Comparison of ENCODE assay signal across 8 cellular contexts in the genomic region with DNA sequence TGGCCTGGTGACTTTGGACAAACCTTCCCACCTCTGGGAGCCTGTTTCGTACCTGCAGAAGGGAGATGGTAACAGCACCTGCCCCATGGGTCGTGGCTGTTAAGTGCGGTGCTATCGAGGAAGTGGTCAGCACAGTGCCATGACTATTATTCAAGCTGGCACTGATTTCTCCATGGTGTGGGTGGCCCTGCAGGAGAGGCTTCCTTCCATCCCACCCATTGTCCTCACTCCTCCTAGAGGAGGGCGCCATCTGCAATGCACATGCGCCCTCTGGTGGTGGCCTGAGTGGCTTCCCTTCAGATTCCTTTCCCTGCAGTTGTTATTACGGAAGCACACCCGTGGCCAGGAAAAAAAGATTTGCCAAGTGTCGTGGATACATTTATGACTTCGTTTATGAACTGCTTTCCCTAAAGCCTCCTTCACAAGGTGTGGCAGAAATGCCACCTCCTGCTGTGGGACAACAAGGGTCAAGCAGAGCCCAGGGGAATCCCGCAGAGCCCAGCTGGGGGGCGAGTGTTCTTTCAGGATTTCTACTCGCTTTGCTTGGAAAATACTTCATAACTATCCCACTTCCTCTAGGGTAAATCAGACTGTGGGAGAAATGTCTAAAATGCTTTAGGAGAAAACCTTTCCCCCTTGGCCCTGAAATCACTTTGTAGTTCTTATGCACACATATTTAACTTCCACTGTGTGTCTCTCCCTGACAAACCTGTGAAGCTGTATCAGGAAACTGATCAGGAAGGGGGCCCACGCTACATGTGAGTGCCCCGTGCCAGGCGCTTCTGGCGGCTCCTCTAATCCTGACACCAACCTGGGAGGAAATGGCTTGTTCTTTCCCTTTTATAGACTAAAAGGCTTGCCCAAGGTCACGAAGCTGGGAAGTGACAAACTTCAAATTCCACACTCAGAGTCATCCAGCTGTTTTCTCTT.
DNase-seq lines count a peak whose midpoint lies in the region; ATAC-seq and TF ChIP-seq lines count a peak whose summit lies in the region.

No MANE protein-coding gene starts in this region.

- TF ChIP-seq CTCF in SU-DHL-6 (IDR thresholded peaks at IDR 0.05; ENCODE audit: insufficient read depth, low read length, poor library complexity, severe bottlenecking) (peak; percentile 100), heart left ventricle (IDR thresholded peaks at IDR 0.05) (peak; percentile 93 to 99 (median 98)), psoas muscle (IDR thresholded peaks at IDR 0.05) (peak; percentile 99)

- no peak overlapping the region for H2AFZ ChIP-seq in SU-DHL-6 (ENCODE audit: low read depth, low read length, severe bottlenecking)

- no peaks in the 10 kb centered on the region for H3K9me3 ChIP-seq in SU-DHL-6 (ENCODE audit: insufficient read depth, low read length)
- H3K9me3 ChIP-seq in adipocyte (ENCODE audit: control insufficient read depth, low read length): no peaks in the 10 kb centered on the region
- no peaks in the 10 kb centered on the region for H3K9me3 ChIP-seq in heart left ventricle
- no peaks in the 10 kb centered on the region for H3K9me3 ChIP-seq in psoas muscle

- no peaks in the 10 kb centered on the region for H3K79me2 ChIP-seq in SU-DHL-6 (ENCODE audit: insufficient read depth, low read length)

- TF ChIP-seq POLR2A in heart left ventricle (IDR thresholded peaks at IDR 0.05): no peak

- H3F3A ChIP-seq in SU-DHL-6 (ENCODE audit: insufficient read depth): peaks cover 24% of the 10 kb centered on the region

- H3K27me3 ChIP-seq in SU-DHL-6 (ENCODE audit: low read length) (no peaks in the 10 kb centered on the region), adipocyte (replicated peaks; ENCODE audit: control insufficient read depth, insufficient read depth, low read length) (no peaks in the 10 kb centered on the region), heart left ventricle (no peaks in the 10 kb centered on the region), psoas muscle (ENCODE audit: insufficient read depth in 3 of 3, low read length in 2 of 3) (no peaks in the 10 kb centered on the region)

- 18 to 24% (median 19%) methylated on average over 18 of the region's 18 CpGs for WGBS in heart left ventricle, 4 donors
- WGBS in psoas muscle, 3 donors: 22 to 31% (median 22%) methylated on average over 18 of the region's 18 CpGs
- WGBS in urinary bladder: 22% methylated on average over 18 of the region's 18 CpGs

- H3K4me1 ChIP-seq in adipocyte (ENCODE audit: control insufficient read depth, insufficient read depth, low read length) (peaks cover 27% of the 10 kb centered on the region), heart left ventricle (peaks cover 0 to 49% (median 30%) of the 10 kb centered on the region in 12 donors), psoas muscle (peaks cover 53% of the 10 kb centered on the region), urinary bladder (ENCODE audit: insufficient read depth) (peaks cover 2% of the 10 kb centered on the region)

- DNase-seq in AG20443 (ENCODE audit: low spot score) (peak; percentile 88), NCI-H1048 (lab: John Stamatoyannopoulos, UW) (peak; percentile 58), adipocyte (ENCODE audit: low read depth) (peak; percentile 96), heart left ventricle (peak; percentile 81 to 91 (median 88)), psoas muscle (peak; percentile 87 to 91)

- H3K4me3 ChIP-seq in SU-DHL-6 (ENCODE audit: insufficient read depth, low read length, poor library complexity, severe bottlenecking) (no peak overlapping the region), adipocyte (ENCODE audit: low read length) (peak overlapping the region; percentile 64), heart left ventricle (peak overlapping the region in 11 of 12 donors; percentile 9 to 59 (median 43)), psoas muscle (peak overlapping the region; percentile 51), urinary bladder (ENCODE audit: low read depth, low read length) (no peak overlapping the region)

- no peaks in the 10 kb centered on the region for H4K20me1 ChIP-seq in SU-DHL-6 (ENCODE audit: low read depth, low read length)

- H3K4me2 ChIP-seq in SU-DHL-6 (ENCODE audit: low read depth, low read length, poor library complexity, severe bottlenecking): no peak overlapping the region

- peak; percentile 37 for ATAC-seq in GM19397 (IDR thresholded peaks at IDR 0.05; ENCODE audit: unreplicated experiment)
- ATAC-seq in heart left ventricle: peak; percentile 87 to 94 (median 92)
- peak; percentile 62 to 77 (median 71) for ATAC-seq in psoas muscle

- H3K9ac ChIP-seq in SU-DHL-6 (ENCODE audit: low read length) (no peak overlapping the region), adipocyte (ENCODE audit: low read length) (peak overlapping the region; percentile 85)

- no peaks in the 10 kb centered on the region for H3K9me2 ChIP-seq in SU-DHL-6 (replicated peaks; ENCODE audit: insufficient read depth, low read length)

- intact Hi-C loops in heart left ventricle (cut with DNase I) (loop anchor here (1.0 to 10.0 kb wide), 10 partner anchors 25 to 307 kb away; partner anchors contain the start of gene EEPD1 (in 1 of the 10)), psoas muscle (cut with DNase I) (loop anchor here (1.0 to 10.0 kb wide), 7 partner anchors 27 to 597 kb away; partner anchors contain the start of gene HERPUD2 (in 1 of the 2))

- no peak overlapping the region for H3K27ac ChIP-seq in SU-DHL-6 (ENCODE audit: low read depth, low read length)
- peak overlapping the region; percentile 8 to 86 (median 80) for H3K27ac ChIP-seq in heart left ventricle
- peak overlapping the region; percentile 77 for H3K27ac ChIP-seq in psoas muscle
- H3K27ac ChIP-seq in urinary bladder (ENCODE audit: low read depth): peak overlapping the region; percentile 70

- H3K36me3 ChIP-seq in SU-DHL-6 (ENCODE audit: low read length): peaks cover 33% of the 10 kb centered on the region
- H3K36me3 ChIP-seq in adipocyte (ENCODE audit: control insufficient read depth, insufficient read depth, low read length, severe bottlenecking): peaks cover 33% of the 10 kb centered on the region
- peaks cover 0 to 19% (median 6%) of the 10 kb centered on the region in 9 donors for H3K36me3 ChIP-seq in heart left ventricle
- peaks cover 0 to 8% of the 10 kb centered on the region in 2 donors for H3K36me3 ChIP-seq in psoas muscle (ENCODE audit: insufficient read depth in 1 of 2, low read depth in 1 of 2)
- no peaks in the 10 kb centered on the region for H3K36me3 ChIP-seq in urinary bladder (ENCODE audit: insufficient read depth)

Comparison
In these comparisons a context has a peak if more than half of its experiments do, and no peak if none do; other contexts are left out.
1. ATAC-seq: peak in every context shown above with its lines; median percentile 92 in heart left ventricle; 71 in psoas muscle; 37 in GM19397.
2. H3K4me3 ChIP-seq: peak in adipocyte (single experiment), heart left ventricle (11 of 12) and psoas muscle (single experiment); none in SU-DHL-6 (single experiment) and urinary bladder (single experiment).
3. Peak in every context shown above with its lines, with median percentiles within 50 percentile points of each other: DNase-seq and CTCF ChIP-seq.